ENCODE assay signal across 22 cellular contexts in genomic region chr1:166304131-166304530, GRCh38.
"Had no signal": no experiment of that assay in that cellular context is flagged by ENCODE, and none has a peak within 500 bp of the region (broad histone marks: within the 10 kb centered on the region; RNA-seq: fewer than 3 reads in every experiment).

No MANE protein-coding gene starts in this region.

- H3K27ac ChIP-seq: neutrophil, pancreas, psoas muscle, right lobe of liver, sigmoid colon, stomach, tibial artery, transverse colon, upper lobe of right lung, vagina had no signal

- DNase-seq: naive thymus-derived CD8-positive, alpha-beta T cell; nephron progenitor cell; nucleus accumbens; pancreas; psoas muscle; right cardiac atrium; right lobe of liver; sigmoid colon; small intestine; stimulated activated CD4-positive, alpha-beta T cell treated with anti-CD3 and anti-CD28 coated beads, Interleukin-15, amount 100 ng/mL, for 24 hours; stimulated activated CD4-positive, alpha-beta T cell treated with anti-CD3 and anti-CD28 coated beads, Interleukin-2, amount 100 ng/mL, for 24 hours; stimulated activated CD4-positive, alpha-beta T cell treated with anti-CD3 and anti-CD28 coated beads, Interleukin-2, amount 100 ng/mL, for 48 hours; stimulated activated CD4-positive, alpha-beta T cell treated with anti-CD3 and anti-CD28 coated beads, Interleukin-4, amount 100 ng/mL, for 24 hours; stimulated activated naive CD4-positive, alpha-beta T cell treated with Interleukin-2 at 50 U/mL for 16 hours; stomach; tibial artery; transverse colon; upper lobe of right lung had no signal

- H3K4me3 ChIP-seq: pancreas, psoas muscle, right lobe of liver, sigmoid colon, stomach, tibial artery, transverse colon, upper lobe of right lung, vagina had no signal

- H3K9me3 ChIP-seq: neutrophil, pancreas, psoas muscle, right lobe of liver, sigmoid colon, stomach, tibial artery, transverse colon, upper lobe of right lung, vagina had no signal

- H3K4me1 ChIP-seq: pancreas, psoas muscle, right lobe of liver, sigmoid colon, stomach, tibial artery, transverse colon, upper lobe of right lung, vagina had no signal

- H3K27me3 ChIP-seq: neutrophil, pancreas, right lobe of liver, sigmoid colon, stomach, tibial artery, transverse colon, upper lobe of right lung, vagina had no signal

- ATAC-seq: naive thymus-derived CD8-positive, alpha-beta T cell; natural killer cell treated with Interleukin-12 subunit alpha and Interleukin-12 subunit beta and Interleukin-15 and Interleukin-18, amount 100 ng/mL, for 72 hours; pancreas; psoas muscle; right cardiac atrium; right lobe of liver; stimulated activated effector memory CD8-positive, alpha-beta T cell treated with anti-CD3 and anti-CD28 coated beads, Interleukin-12 subunit alpha, Interleukin-12 subunit beta, amount 100 ng/mL, for 72 hours; upper lobe of right lung had no signal

- H3K36me3 ChIP-seq: neutrophil, pancreas, right lobe of liver, sigmoid colon, stomach, tibial artery, transverse colon, upper lobe of right lung, vagina had no signal
